9 cellular contexts compared by ENCODE assay signal in the genomic region with DNA sequence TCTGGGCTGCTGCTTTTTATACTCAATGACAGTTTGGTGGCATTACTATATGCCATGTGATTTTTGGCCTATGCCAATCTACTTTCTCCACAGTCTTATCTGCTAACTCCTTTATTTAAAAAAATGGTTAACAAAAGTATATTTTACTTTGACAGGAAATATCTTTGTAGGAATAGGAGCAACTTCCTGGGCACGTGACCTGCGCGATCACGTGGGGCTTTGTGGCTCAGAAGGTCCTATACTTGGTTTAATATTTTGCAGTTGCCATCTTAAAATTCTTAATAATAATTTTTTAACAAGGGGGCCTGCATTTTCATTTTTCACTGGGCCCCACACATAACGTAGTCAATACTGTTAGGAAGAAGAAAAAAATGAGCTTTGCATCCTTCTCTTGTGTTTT.
"Had no signal": no experiment of that assay in that cellular context is flagged by ENCODE, and none has a peak within 500 bp of the region (broad histone marks: within the 10 kb centered on the region; RNA-seq: fewer than 3 reads in every experiment).

No MANE protein-coding gene starts in this region.

- DNase-seq: H9, HCEC 1CT, KBM-7 had no signal

- H3K4me3 Mint-ChIP-seq: GM23338, H9, IgD-negative memory B cell had no signal

- ATAC-seq: GM23338 had no signal

- H2AFZ ChIP-seq: GM23338 had no signal

- FAIRE-seq: H1, H54, HTR-8/SVneo had no signal

- H3K4me3 ChIP-seq: GM23338 had no signal

- H3K9ac ChIP-seq: KMS-11 had no signal

- H3K4me2 ChIP-seq: GM23338, KMS-11 had no signal

- H3K4me1 Mint-ChIP-seq: GM23338, IgD-negative memory B cell had no signal

- H3K27ac ChIP-seq: KMS-11 had no signal

- H3K27ac Mint-ChIP-seq: GM23338, H9, IgD-negative memory B cell had no signal
